8 cellular contexts compared by ENCODE assay signal in genomic region chr19:49362048-49362925, GRCh38. TPM values are rescaled to one million over a fixed set of nuclear protein-coding genes. Genes with fewer than 3 reads are reported as not detected.
DNase-seq lines count a peak whose midpoint lies in the region; ATAC-seq and TF ChIP-seq lines count a peak whose summit lies in the region.

TSS of gene TEAD2 (minus strand) at chr19:49362416. CDS start at chr19:49360075, 2,341 bp downstream.

- POLR2A ChIA-PET in CD4-positive, alpha-beta T cell (lab: Charles Lee) = no interaction called here
- POLR2A ChIA-PET in MCF 10A (lab: Yijun Ruan, JAX) = interaction anchor here (0.5 to 1.6 kb wide), 4 partner anchors 14 to 506 kb away, joined by 3 to 5 read pairs (median 4); no protein-coding TSS in a partner anchor

- H3K27me3 Mint-ChIP-seq in CD4-positive, alpha-beta T cell = peaks cover 19% of the 10 kb centered on the region
- H3K27me3 Mint-ChIP-seq in MCF 10A (ENCODE audit: insufficient read depth, unreplicated experiment) = no peaks in the 10 kb centered on the region

- no peak for TF ChIP-seq CTCF in CD4-positive, alpha-beta T cell (IDR thresholded peaks at IDR 0.05)
- TF ChIP-seq CTCF in LNCaP clone FGC (IDR thresholded peaks at IDR 0.05; ENCODE audit: control insufficient read depth, extremely low read depth, insufficient read depth) = no peak
- no peak for TF ChIP-seq CTCF in MCF 10A (IDR thresholded peaks at IDR 0.05; ENCODE audit: unreplicated experiment)

- no TSS peak for BruUV-seq in MCF 10A (replicated peaks; lab: Mats Ljungman, UMichigan)

- peaks cover 24% of the 10 kb centered on the region for H3K36me3 ChIP-seq in iPS-20b (ENCODE audit: insufficient read depth, low read depth, low read length)
- peaks cover 5% of the 10 kb centered on the region for H3K36me3 ChIP-seq in skeletal muscle satellite cell (ENCODE audit: insufficient read depth, low read length)

- H3K4me1 ChIP-seq in iPS-20b (ENCODE audit: insufficient read depth, low read length) = peaks cover 7% of the 10 kb centered on the region; the same call in 1 of the 2 replicates
- H3K4me1 ChIP-seq in skeletal muscle satellite cell (ENCODE audit: control insufficient read depth, insufficient read depth, low read length) = peaks cover 8% of the 10 kb centered on the region

- H3K4me2 ChIP-seq in skeletal muscle satellite cell (ENCODE audit: low read length) = peak within 1 kb of the TSS; percentile 91

- intact Hi-C loops in CD4-positive, alpha-beta T cell (cut with DNase I, micrococcal nuclease) = no loop called here
- intact Hi-C loops in MCF 10A (cut with micrococcal nuclease) = no loop called here

- CTCF ChIA-PET in CD4-positive, alpha-beta T cell (lab: Charles Lee) = no interaction called here
- CTCF ChIA-PET in MCF 10A (lab: Yijun Ruan, JAX) = no interaction called here

- no peaks in the 10 kb centered on the region for H3K9me3 ChIP-seq in CD4-positive, alpha-beta T cell (ENCODE audit: control insufficient read depth, low read length)
- H3K9me3 ChIP-seq in iPS-20b (ENCODE audit: insufficient read depth, low read depth, low read length) (no peaks in the 10 kb centered on the region), skeletal muscle satellite cell (replicated peaks; ENCODE audit: low read length) (no peaks in the 10 kb centered on the region)

- H3K4me3 Mint-ChIP-seq in CD4-positive, alpha-beta T cell = peak within 1 kb of the TSS; percentile 26
- H3K4me3 Mint-ChIP-seq in MCF 10A (ENCODE audit: unreplicated experiment) = no peak within 1 kb of the TSS

- no peak for DNase-seq in CD4-positive, alpha-beta T cell
- no peak for DNase-seq in LNCaP clone FGC (ENCODE audit: low read depth)
- DNase-seq in MCF 10A (ENCODE audit: unreplicated experiment) = peak; percentile 59
- DNase-seq in SHP77 treated with DMSO at 0.1 percent for 48 hours (lab: John Stamatoyannopoulos, UW) = no peak
- no peak for DNase-seq in NCI-H345 (lab: John Stamatoyannopoulos, UW)
- no peak for DNase-seq in GM19240 (ENCODE audit: insufficient read length, low spot score)

- no peak within 1 kb of the TSS for H3K27ac Mint-ChIP-seq in CD4-positive, alpha-beta T cell
- peak within 1 kb of the TSS; percentile 59 for H3K27ac Mint-ChIP-seq in MCF 10A (ENCODE audit: low read depth, unreplicated experiment)

- peaks cover 48% of the 10 kb centered on the region for H3K27me3 ChIP-seq in CD4-positive, alpha-beta T cell (ENCODE audit: control insufficient read depth, insufficient read depth, low read length)
- H3K27me3 ChIP-seq in iPS-20b (ENCODE audit: insufficient read depth, low read length) (no peaks in the 10 kb centered on the region), skeletal muscle satellite cell (ENCODE audit: control insufficient read depth, insufficient read depth, low read length) (no peaks in the 10 kb centered on the region)

- peak; percentile 23 for ATAC-seq in CD4-positive, alpha-beta T cell (ENCODE audit: poor library complexity)

- H3K4me3 ChIP-seq in LNCaP clone FGC (ENCODE audit: low read depth, low read length) (peak within 1 kb of the TSS; percentile 90), iPS-20b (ENCODE audit: low read length) (peak within 1 kb of the TSS; percentile 91), skeletal muscle satellite cell (ENCODE audit: low read length) (peak within 1 kb of the TSS; percentile 89)

- H3K9me3 Mint-ChIP-seq in CD4-positive, alpha-beta T cell = no peaks in the 10 kb centered on the region
- no peaks in the 10 kb centered on the region for H3K9me3 Mint-ChIP-seq in MCF 10A (ENCODE audit: unreplicated experiment)

- H3K9ac ChIP-seq in iPS-20b (ENCODE audit: low read depth, low read length) (peak within 1 kb of the TSS; percentile 97), skeletal muscle satellite cell (ENCODE audit: low read depth, low read length) (peak within 1 kb of the TSS; percentile 92)

- no peaks in the 10 kb centered on the region for H3K36me3 Mint-ChIP-seq in CD4-positive, alpha-beta T cell (ENCODE audit: low read depth)
- H3K36me3 Mint-ChIP-seq in MCF 10A (ENCODE audit: insufficient read depth, unreplicated experiment) = no peaks in the 10 kb centered on the region

- H3K27ac ChIP-seq in CD4-positive, alpha-beta T cell (ENCODE audit: low read depth, low read length) = no peak within 1 kb of the TSS
- H3K27ac ChIP-seq in iPS-20b (ENCODE audit: low read length) = peak within 1 kb of the TSS; percentile 95

- H3K4me1 Mint-ChIP-seq in CD4-positive, alpha-beta T cell (ENCODE audit: low read depth) = peaks cover 5% of the 10 kb centered on the region
- H3K4me1 Mint-ChIP-seq in MCF 10A (ENCODE audit: insufficient read depth, unreplicated experiment) = no peaks in the 10 kb centered on the region

RNA-seq across cellular contexts. Expression of gene TEAD2, which starts in this region (rescaled TPM):
- total RNA-seq in CD4-positive, alpha-beta T cell = not detected
- 3.5 and 6.2 TPM in 2 replicates for total RNA-seq in MCF 10A (2022)
- total RNA-seq in skeletal muscle satellite cell (2012; rRNA removed) = 8.4 and 10.9 TPM in 2 replicates

Comparison
In these comparisons a context has a peak if more than half of its experiments do, and no peak if none do; other contexts are left out.
1. Peak in ATAC-seq in CD4-positive, alpha-beta T cell; RNA of the gene not detected or under 1 TPM.